In genomic region chr14:68016243-68016914, GRCh38 we compare ENCODE assay signal across 16 cellular contexts.
A peak's percentile ranks its signal among the peaks of the same experiment; 100 is the strongest.
DNase-seq lines count a peak whose midpoint lies in the region; ATAC-seq and TF ChIP-seq lines count a peak whose summit lies in the region.
"Had no signal": no experiment of that assay in that cellular context is flagged by ENCODE, and none has a peak within 500 bp of the region (broad histone marks: within the 10 kb centered on the region; RNA-seq: fewer than 3 reads in every experiment).

No MANE protein-coding gene starts in this region.

- H3K79me2 ChIP-seq in SK-N-SH (ENCODE audit: insufficient read depth) = no peaks in the 10 kb centered on the region

- POLR2A ChIA-PET in SK-N-SH (lab: Yijun Ruan, JAX) = no interaction called here

- no peak overlapping the region for H3K9ac ChIP-seq in SK-N-SH

- no peaks in the 10 kb centered on the region for H3K9me2 ChIP-seq in SK-N-SH

- no peak overlapping the region for H2AFZ ChIP-seq in SK-N-SH (ENCODE audit: low read depth)

- H3K27me3 Mint-ChIP-seq in osteocyte (ENCODE audit: unreplicated experiment) = no peaks in the 10 kb centered on the region
- H3K27me3 Mint-ChIP-seq: T-helper 17 cell had no signal

- no peak for ATAC-seq in esophagus mucosa
- ATAC-seq in GM21619 (IDR thresholded peaks at IDR 0.05; ENCODE audit: unreplicated experiment) = no peak
- ATAC-seq: T-helper 17 cell had no signal

- no peak overlapping the region for H3K4me2 ChIP-seq in SK-N-SH

- no peak overlapping the region for H3K4me3 Mint-ChIP-seq in osteocyte (ENCODE audit: unreplicated experiment)
- H3K4me3 Mint-ChIP-seq: T-helper 17 cell had no signal

- no peaks in the 10 kb centered on the region for H3K36me3 Mint-ChIP-seq in osteocyte (ENCODE audit: unreplicated experiment)

- TF ChIP-seq RAD21 in SK-N-SH (IDR thresholded peaks at IDR 0.05; ENCODE audit: low read length) = no peak

- no peaks in the 10 kb centered on the region for H3K9me3 ChIP-seq in SK-N-SH

- peaks cover 0 to 3% of the 10 kb centered on the region in 2 experiments; a peak in 3 of 4 replicates for H3K4me1 ChIP-seq in SK-N-SH (ENCODE audit: control insufficient read depth in 1 of 2, insufficient read depth in 2 of 2, low read depth in 1 of 2, low read length in 1 of 2)

- H4K20me1 ChIP-seq in SK-N-SH (ENCODE audit: insufficient read depth) = no peaks in the 10 kb centered on the region

- no peaks in the 10 kb centered on the region for H3K36me3 ChIP-seq in SK-N-SH (replicated peaks in 1 of 2; ENCODE audit: control insufficient read depth in 1 of 2, insufficient read depth in 2 of 2, low read length in 1 of 2)

- H3K27ac Mint-ChIP-seq in osteocyte (ENCODE audit: unreplicated experiment) = peak overlapping the region; percentile 69
- H3K27ac Mint-ChIP-seq: T-helper 17 cell had no signal

- H3K4me3 ChIP-seq in SK-N-SH (ENCODE audit: low read depth in 2 of 2, low read length in 1 of 2) (no peak overlapping the region), fibroblast of mammary gland (ENCODE audit: control insufficient read depth, low read depth, low read length) (no peak overlapping the region)

- CTCF ChIA-PET in SK-N-SH (lab: Yijun Ruan, JAX) = interaction anchor here (1.2 kb wide), 1 partner anchor 11 kb away, joined by 3 read pairs; no protein-coding TSS in a partner anchor

- no peaks in the 10 kb centered on the region for H3F3A ChIP-seq in SK-N-SH (replicated peaks; ENCODE audit: insufficient read depth)

- H3K9me3 Mint-ChIP-seq in osteocyte (ENCODE audit: unreplicated experiment) = no peaks in the 10 kb centered on the region

- TF ChIP-seq CTCF in SK-N-SH (IDR thresholded peaks at IDR 0.05) (no peak), fibroblast of mammary gland (conservative IDR thresholded peaks at IDR 0.05; ENCODE audit: control insufficient read depth, insufficient read depth, low read depth, low read length) (no peak), osteocyte (IDR thresholded peaks at IDR 0.05) (no peak), GM20000 (IDR thresholded peaks at IDR 0.05; ENCODE audit: extremely low read depth, missing control alignments) (no peak)

- H3K4me1 Mint-ChIP-seq in osteocyte (ENCODE audit: unreplicated experiment) = peaks cover 47% of the 10 kb centered on the region
- H3K4me1 Mint-ChIP-seq: T-helper 17 cell had no signal

- H3K27ac ChIP-seq in SK-N-SH (ENCODE audit: low read depth in 2 of 2, low read length in 1 of 2) = peak overlapping the region in 1 of 2 experiments; percentile 43; a peak in 1 of 4 replicates

- DNase-seq in AG20443 (ENCODE audit: low spot score) (peak; percentile 28), SK-N-SH (no peak), fibroblast of mammary gland (ENCODE audit: low read depth) (peak; percentile 35), osteocyte (ENCODE audit: extremely low spot score, unreplicated experiment) (no peak), GM20000 (ENCODE audit: low spot score) (no peak), globus pallidus (ENCODE audit: low spot score) (no peak)
- DNase-seq: activated gamma-delta T cell, aorta, Caco-2, dermis blood vessel endothelial cell, KBM-7, mammary epithelial cell, NCI-H1417 treated with DMSO at 0.1 percent for 48 hours, T-helper 17 cell had no signal

- no peaks in the 10 kb centered on the region for H3K27me3 ChIP-seq in SK-N-SH (ENCODE audit: insufficient read depth)

- no peak for TF ChIP-seq EP300 in SK-N-SH (IDR thresholded peaks at IDR 0.05; ENCODE audit: borderline replicate concordance in 1 of 2, low read depth in 1 of 2, low read length in 1 of 2)

TF ChIP-seq in SK-N-SH, 30 proteins besides CTCF, POLR2A, EP300 and RAD21:
- 0 out of 2 replicates have a peak, but pooled peaks have one; percentile 10 for TF ChIP-seq TCF12 (IDR thresholded peaks at IDR 0.05)
- no peak for TF ChIP-seq CHD2 (IDR thresholded peaks at IDR 0.05; ENCODE audit: low read length, partially characterized antibody)
- TF ChIP-seq MXI1 (IDR thresholded peaks at IDR 0.05; ENCODE audit: low read depth, low read length) = no peak

Comparison
In these comparisons a context has a peak if more than half of its experiments do, and no peak if none do; other contexts are left out.
1. DNase-seq: peak in AG20443 (single experiment) and fibroblast of mammary gland (single experiment); none in SK-N-SH (single experiment), osteocyte (single experiment), GM20000 (single experiment) and globus pallidus (single experiment).